Comparison of ENCODE assay signal across 20 cellular contexts in the genomic region with DNA sequence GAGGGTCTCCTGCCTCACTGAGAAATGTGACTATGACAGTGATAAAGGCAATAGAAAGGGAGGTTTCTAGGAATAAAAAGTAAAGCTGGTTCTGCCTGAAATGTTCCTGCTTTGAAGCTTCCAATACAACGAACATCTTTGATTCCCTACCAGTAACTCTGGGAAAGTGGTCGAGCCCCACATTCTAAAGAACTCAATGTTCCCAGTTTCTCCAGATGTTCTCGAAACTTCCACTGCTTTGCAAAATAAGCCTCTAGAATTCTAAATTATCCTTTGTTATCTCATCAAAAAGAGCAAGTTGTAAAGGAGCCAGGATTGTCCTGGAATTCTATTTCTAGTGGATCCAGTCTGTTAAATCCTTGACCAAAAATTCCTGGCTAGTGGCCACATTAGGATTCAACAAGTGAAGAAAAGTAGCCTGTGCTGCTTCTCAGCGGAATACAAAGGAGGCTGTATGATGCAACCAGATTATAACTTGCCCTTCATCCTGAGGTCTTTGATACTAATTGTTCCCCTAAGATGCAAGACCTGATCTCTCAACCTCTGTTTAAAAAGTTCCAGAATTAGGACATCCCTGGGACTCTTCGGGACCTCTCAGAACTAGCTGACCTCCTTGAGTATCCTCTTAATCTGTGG. TPM values are rescaled to one million over a fixed set of nuclear protein-coding genes. Genes with fewer than 3 reads are reported as not detected.
"Had no signal": no experiment of that assay in that cellular context is flagged by ENCODE, and none has a peak within 500 bp of the region (broad histone marks: within the 10 kb centered on the region; RNA-seq: fewer than 3 reads in every experiment).

No MANE protein-coding gene starts in this region.

- DNase-seq: activated CD4-positive, alpha-beta T cell treated with anti-CD3 and anti-CD28 coated beads, Interleukin-2, amount 50 U/mL, for 4 hours; activated CD4-positive, CD25-positive, alpha-beta regulatory T cell treated with anti-CD3 and anti-CD28 coated beads, Interleukin-2, amount 50 U/mL, for 72 hours; activated naive CD4-positive, alpha-beta T cell treated with anti-CD3 and anti-CD28 coated beads for 36 hours; activated naive CD8-positive, alpha-beta T cell treated with anti-CD3 and anti-CD28 coated beads, Interleukin-2, amount 50 U/mL, for 24 hours; activated T-cell treated with anti-CD3 and anti-CD28 coated beads, Interleukin-2, amount 50 U/mL, for 1 hour; dermis blood vessel endothelial cell; effector memory CD8-positive, alpha-beta T cell; hypothalamus; natural killer cell; posterior cingulate gyrus; right lobe of liver; stimulated activated CD4-positive, alpha-beta T cell treated with anti-CD3 and anti-CD28 coated beads, Interleukin-1b, Interleukin-23, amount 100 ng/mL, for 48 hours; stomach had no signal

- H3K4me1 ChIP-seq: ascending aorta, right lobe of liver, stomach had no signal

- H3K27me3 ChIP-seq: ascending aorta, neutrophil, right lobe of liver, stomach had no signal

- H3K36me3 ChIP-seq: ascending aorta, neutrophil, right lobe of liver, stomach had no signal

- H3K9me3 ChIP-seq: ascending aorta, neutrophil, right lobe of liver, stomach had no signal

- H3K27ac ChIP-seq: ascending aorta, neutrophil, right lobe of liver had no signal

- ATAC-seq: activated naive CD8-positive, alpha-beta T cell treated with anti-CD3 and anti-CD28 coated beads, Interleukin-2, amount 50 U/mL, for 24 hours; effector memory CD8-positive, alpha-beta T cell; natural killer cell; right lobe of liver had no signal

- H3K4me3 ChIP-seq: ascending aorta, right lobe of liver, stomach had no signal

- FAIRE-seq: bronchial epithelial cell had no signal

RNA-seq across cellular contexts. Expression of a gene that starts 8.4 kb away (rescaled TPM):
- total RNA-seq: activated naive CD4-positive, alpha-beta T cell treated with anti-CD3 and anti-CD28 coated beads for 36 hours; activated T-helper 2 cell treated with anti-CD3 and anti-CD28 coated beads, Interferon-gamma antibody, Interleukin-2, Interleukin-4, amounts not matched to agents 10 μg/mL and 5 μg/mL and 100 μg/mL, durations not matched to agents 14 hours and 24 hours and 36 hours; bronchial epithelial cell; dermis blood vessel endothelial cell; glomerular endothelial cell; lung microvascular endothelial cell; natural killer cell; T-helper 1 cell treated with Interleukin-12 subunit alpha and Interleukin-12 subunit beta and Interleukin-4 antibody, amounts not matched to agents 30 ng/mL and 1 ng/mL, for 36 hours had no signal
